Comparison of ENCODE assay signal across 17 cellular contexts in the genomic region with DNA sequence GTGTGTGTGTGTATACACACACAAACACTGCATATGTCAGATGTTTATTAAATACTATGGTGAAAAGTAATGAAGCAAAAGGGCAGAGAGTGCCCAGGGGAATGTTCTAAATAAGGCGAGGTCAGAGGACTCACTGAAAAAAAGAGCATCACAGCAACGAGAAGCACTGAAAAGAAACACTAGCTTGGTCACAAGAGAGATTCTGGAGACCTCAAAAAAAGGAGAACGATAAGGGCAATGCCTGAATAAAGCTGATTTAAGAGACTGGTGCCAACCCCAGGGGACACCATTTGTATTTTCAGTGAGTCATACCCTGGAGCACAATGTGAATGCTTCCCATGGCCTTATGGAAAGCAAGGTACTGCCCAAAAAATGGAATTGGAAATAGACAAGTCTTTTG. TPM values are rescaled to one million over a fixed set of nuclear protein-coding genes. Genes with fewer than 3 reads are reported as not detected.
A peak's percentile ranks its signal among the peaks of the same experiment; 100 is the strongest.
DNase-seq lines count a peak whose midpoint lies in the region; ATAC-seq and TF ChIP-seq lines count a peak whose summit lies in the region.
"Had no signal": no experiment of that assay in that cellular context is flagged by ENCODE, and none has a peak within 500 bp of the region (broad histone marks: within the 10 kb centered on the region; RNA-seq: fewer than 3 reads in every experiment).

No MANE protein-coding gene starts in this region.

- H3K4me1 ChIP-seq in left ventricle myocardium inferior: peaks cover 82% of the 10 kb centered on the region
- peaks cover 22 to 59% of the 10 kb centered on the region in 2 donors for H3K4me1 ChIP-seq in gastrocnemius medialis
- H3K4me1 ChIP-seq: SJCRH30 had no signal

- H3K27me3 Mint-ChIP-seq in immature natural killer cell (ENCODE audit: low read depth in 3 of 3): peaks cover 0 to 8% (median 2%) of the 10 kb centered on the region in 3 donors
- H3K27me3 Mint-ChIP-seq: activated CD4-positive, alpha-beta T cell treated with anti-CD3 and anti-CD28 coated beads, Interleukin-2, amount 10 ng/mL, durations not matched to agents 7 days and 5 days; activated naive CD8-positive, alpha-beta T cell treated with anti-CD3 and anti-CD28 coated beads, Interleukin-2, amount 50 U/mL, for 24 hours; activated T-cell treated with anti-CD3 and anti-CD28 coated beads, Interleukin-2, amount 50 U/mL, for 24 hours had no signal

- intact Hi-C loops in left ventricle myocardium inferior (cut with micrococcal nuclease) (no loop called here), gastrocnemius medialis (cut with DNase I; ENCODE audit: low total_unique reads) (loop anchor here (5.0 kb wide), 1 partner anchor 99 kb away; no protein-coding TSS in a partner anchor)

- H3K9me3 Mint-ChIP-seq in immature natural killer cell: no peaks in the 10 kb centered on the region
- H3K9me3 Mint-ChIP-seq: activated naive CD8-positive, alpha-beta T cell treated with anti-CD3 and anti-CD28 coated beads, Interleukin-2, amount 50 U/mL, for 24 hours; activated T-cell treated with anti-CD3 and anti-CD28 coated beads, Interleukin-2, amount 50 U/mL, for 24 hours had no signal

- H3K27ac ChIP-seq in left ventricle myocardium inferior (replicated peaks): peak overlapping the region; percentile 65
- peak overlapping the region; percentile 7 to 53 (median 26) for H3K27ac ChIP-seq in gastrocnemius medialis
- H3K27ac ChIP-seq: foreskin keratinocyte, SJCRH30 had no signal

- DNase-seq in GOT3 (lab: John Stamatoyannopoulos, UW) (peak; percentile 4), brain pericyte (ENCODE audit: low read depth, low spot score) (peak; percentile 75), left ventricle myocardium inferior (no peak), gastrocnemius medialis (no peak), cerebellar cortex (ENCODE audit: low spot score) (no peak), GM19238 (ENCODE audit: insufficient read length, low spot score) (no peak), immature natural killer cell (no peak), NCI-H524 treated with DMSO at 0.1 percent for 48 hours (lab: John Stamatoyannopoulos, UW) (no peak)
- DNase-seq: activated CD4-positive, alpha-beta T cell treated with anti-CD3 and anti-CD28 coated beads, Interleukin-2, amount 10 ng/mL, durations not matched to agents 7 days and 5 days; activated naive CD8-positive, alpha-beta T cell treated with anti-CD3 and anti-CD28 coated beads, Interleukin-2, amount 50 U/mL, for 24 hours; activated T-cell treated with anti-CD3 and anti-CD28 coated beads, Interleukin-2, amount 50 U/mL, for 24 hours; Calu3; foreskin keratinocyte; NCI-H1092; SJCRH30; stimulated activated naive B cell treated with anti-CD40 and anti-IgM and Interleukin-4, amounts not matched to agents 10 μg/mL and 1 μg/mL and 100 μg/mL, for 72 hours; T1000 had no signal

- no peaks in the 10 kb centered on the region for H3K36me3 Mint-ChIP-seq in immature natural killer cell
- H3K36me3 Mint-ChIP-seq: stimulated activated naive B cell treated with anti-CD40 and anti-IgM and Interleukin-4, amounts not matched to agents 10 μg/mL and 1 μg/mL and 100 μg/mL, for 72 hours had no signal

- H3K4me1 Mint-ChIP-seq in immature natural killer cell: peaks cover 0 to 4% of the 10 kb centered on the region in 2 donors

- H3K4me3 Mint-ChIP-seq in immature natural killer cell: no peak overlapping the region
- H3K4me3 Mint-ChIP-seq: activated CD4-positive, alpha-beta T cell treated with anti-CD3 and anti-CD28 coated beads, Interleukin-2, amount 10 ng/mL, durations not matched to agents 7 days and 5 days; activated naive CD8-positive, alpha-beta T cell treated with anti-CD3 and anti-CD28 coated beads, Interleukin-2, amount 50 U/mL, for 24 hours; activated T-cell treated with anti-CD3 and anti-CD28 coated beads, Interleukin-2, amount 50 U/mL, for 24 hours; stimulated activated naive B cell treated with anti-CD40 and anti-IgM and Interleukin-4, amounts not matched to agents 10 μg/mL and 1 μg/mL and 100 μg/mL, for 72 hours had no signal

- H3K4me3 ChIP-seq in left ventricle myocardium inferior (no peak overlapping the region), gastrocnemius medialis (no peak overlapping the region)
- H3K4me3 ChIP-seq: SJCRH30 had no signal

- in situ Hi-C loops in gastrocnemius medialis (cut with MboI; ENCODE audit: low sequenced_read_pairs in 4 of 4): no loop called here

- TF ChIP-seq POLR2A in gastrocnemius medialis (IDR thresholded peaks at IDR 0.05): no peak

- no peak for ATAC-seq in gastrocnemius medialis
- ATAC-seq: activated naive CD8-positive, alpha-beta T cell treated with anti-CD3 and anti-CD28 coated beads, Interleukin-2, amount 50 U/mL, for 24 hours; foreskin keratinocyte; stimulated activated naive B cell treated with anti-CD40 and anti-IgM and Interleukin-4, amounts not matched to agents 10 μg/mL and 1 μg/mL and 100 μg/mL, for 72 hours had no signal

- H3K36me3 ChIP-seq in left ventricle myocardium inferior (peaks cover 77% of the 10 kb centered on the region), gastrocnemius medialis (peaks cover 0 to 86% of the 10 kb centered on the region in 2 donors)

- TF ChIP-seq CTCF in left ventricle myocardium inferior (IDR thresholded peaks at IDR 0.05; ENCODE audit: borderline replicate concordance) (no peak), gastrocnemius medialis (IDR thresholded peaks at IDR 0.05 in 4 of 5, conservative IDR thresholded peaks at IDR 0.05 in 1 of 5) (no peak)

- H3K27me3 ChIP-seq in left ventricle myocardium inferior (ENCODE audit: low read depth): no peaks in the 10 kb centered on the region
- no peaks in the 10 kb centered on the region for H3K27me3 ChIP-seq in gastrocnemius medialis
- H3K27me3 ChIP-seq: foreskin keratinocyte, SJCRH30 had no signal

- H3K27ac Mint-ChIP-seq in immature natural killer cell: no peak overlapping the region
- H3K27ac Mint-ChIP-seq: activated CD4-positive, alpha-beta T cell treated with anti-CD3 and anti-CD28 coated beads, Interleukin-2, amount 10 ng/mL, durations not matched to agents 7 days and 5 days; activated naive CD8-positive, alpha-beta T cell treated with anti-CD3 and anti-CD28 coated beads, Interleukin-2, amount 50 U/mL, for 24 hours; activated T-cell treated with anti-CD3 and anti-CD28 coated beads, Interleukin-2, amount 50 U/mL, for 24 hours; stimulated activated naive B cell treated with anti-CD40 and anti-IgM and Interleukin-4, amounts not matched to agents 10 μg/mL and 1 μg/mL and 100 μg/mL, for 72 hours had no signal

- no peaks in the 10 kb centered on the region for H3K9me3 ChIP-seq in left ventricle myocardium inferior (replicated peaks)
- H3K9me3 ChIP-seq in gastrocnemius medialis: no peaks in the 10 kb centered on the region
- H3K9me3 ChIP-seq: SJCRH30 had no signal

RNA-seq across cellular contexts. Expression of gene SLC40A1, which starts 14.5 kb away (rescaled TPM):
- 44.0 TPM for total RNA-seq in left ventricle myocardium inferior
- 10 to 100 TPM; 24.8 to 81.8 (median 37.4) TPM for total RNA-seq in gastrocnemius medialis
- 1 to 10 TPM; 2.3 to 6.5 (median 5.0) TPM for polyA plus RNA-seq in immature natural killer cell

Comparison
In these comparisons a context has a peak if more than half of its experiments do, and no peak if none do; other contexts are left out.
1. DNase-seq: peak in GOT3 (single experiment) and brain pericyte (single experiment); none in left ventricle myocardium inferior (single experiment), gastrocnemius medialis (0 of 2), cerebellar cortex (single experiment), GM19238 (single experiment), immature natural killer cell (0 of 3) and NCI-H524 treated with DMSO at 0.1 percent for 48 hours (single experiment).